In the genomic region with DNA sequence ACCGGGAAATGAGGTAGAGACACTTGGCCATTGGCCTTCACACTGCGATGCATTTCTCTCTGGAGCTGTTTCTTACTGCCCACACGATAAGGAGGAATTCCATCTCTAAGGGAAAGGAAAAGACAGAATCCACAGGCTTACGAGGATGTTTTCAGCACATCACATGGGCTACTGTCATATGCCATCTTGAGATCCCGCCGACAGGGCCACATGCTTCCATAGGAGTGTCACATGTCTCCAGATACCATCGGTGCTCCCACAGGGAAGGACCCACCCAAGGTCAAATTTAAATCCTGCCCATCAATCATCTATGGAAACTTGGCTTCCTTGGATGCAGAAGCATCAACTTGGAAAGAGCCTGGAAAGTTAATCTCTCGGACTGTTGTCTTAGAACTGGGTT, we compare ENCODE assay signal across 1 cellular context.
TF ChIP-seq lines count a peak whose summit lies in the region.

No MANE protein-coding gene starts in this region.

TF ChIP-seq in K562, 482 proteins besides CTCF, POLR2A, EP300 and RAD21:
- TF ChIP-seq, protein P1, sequence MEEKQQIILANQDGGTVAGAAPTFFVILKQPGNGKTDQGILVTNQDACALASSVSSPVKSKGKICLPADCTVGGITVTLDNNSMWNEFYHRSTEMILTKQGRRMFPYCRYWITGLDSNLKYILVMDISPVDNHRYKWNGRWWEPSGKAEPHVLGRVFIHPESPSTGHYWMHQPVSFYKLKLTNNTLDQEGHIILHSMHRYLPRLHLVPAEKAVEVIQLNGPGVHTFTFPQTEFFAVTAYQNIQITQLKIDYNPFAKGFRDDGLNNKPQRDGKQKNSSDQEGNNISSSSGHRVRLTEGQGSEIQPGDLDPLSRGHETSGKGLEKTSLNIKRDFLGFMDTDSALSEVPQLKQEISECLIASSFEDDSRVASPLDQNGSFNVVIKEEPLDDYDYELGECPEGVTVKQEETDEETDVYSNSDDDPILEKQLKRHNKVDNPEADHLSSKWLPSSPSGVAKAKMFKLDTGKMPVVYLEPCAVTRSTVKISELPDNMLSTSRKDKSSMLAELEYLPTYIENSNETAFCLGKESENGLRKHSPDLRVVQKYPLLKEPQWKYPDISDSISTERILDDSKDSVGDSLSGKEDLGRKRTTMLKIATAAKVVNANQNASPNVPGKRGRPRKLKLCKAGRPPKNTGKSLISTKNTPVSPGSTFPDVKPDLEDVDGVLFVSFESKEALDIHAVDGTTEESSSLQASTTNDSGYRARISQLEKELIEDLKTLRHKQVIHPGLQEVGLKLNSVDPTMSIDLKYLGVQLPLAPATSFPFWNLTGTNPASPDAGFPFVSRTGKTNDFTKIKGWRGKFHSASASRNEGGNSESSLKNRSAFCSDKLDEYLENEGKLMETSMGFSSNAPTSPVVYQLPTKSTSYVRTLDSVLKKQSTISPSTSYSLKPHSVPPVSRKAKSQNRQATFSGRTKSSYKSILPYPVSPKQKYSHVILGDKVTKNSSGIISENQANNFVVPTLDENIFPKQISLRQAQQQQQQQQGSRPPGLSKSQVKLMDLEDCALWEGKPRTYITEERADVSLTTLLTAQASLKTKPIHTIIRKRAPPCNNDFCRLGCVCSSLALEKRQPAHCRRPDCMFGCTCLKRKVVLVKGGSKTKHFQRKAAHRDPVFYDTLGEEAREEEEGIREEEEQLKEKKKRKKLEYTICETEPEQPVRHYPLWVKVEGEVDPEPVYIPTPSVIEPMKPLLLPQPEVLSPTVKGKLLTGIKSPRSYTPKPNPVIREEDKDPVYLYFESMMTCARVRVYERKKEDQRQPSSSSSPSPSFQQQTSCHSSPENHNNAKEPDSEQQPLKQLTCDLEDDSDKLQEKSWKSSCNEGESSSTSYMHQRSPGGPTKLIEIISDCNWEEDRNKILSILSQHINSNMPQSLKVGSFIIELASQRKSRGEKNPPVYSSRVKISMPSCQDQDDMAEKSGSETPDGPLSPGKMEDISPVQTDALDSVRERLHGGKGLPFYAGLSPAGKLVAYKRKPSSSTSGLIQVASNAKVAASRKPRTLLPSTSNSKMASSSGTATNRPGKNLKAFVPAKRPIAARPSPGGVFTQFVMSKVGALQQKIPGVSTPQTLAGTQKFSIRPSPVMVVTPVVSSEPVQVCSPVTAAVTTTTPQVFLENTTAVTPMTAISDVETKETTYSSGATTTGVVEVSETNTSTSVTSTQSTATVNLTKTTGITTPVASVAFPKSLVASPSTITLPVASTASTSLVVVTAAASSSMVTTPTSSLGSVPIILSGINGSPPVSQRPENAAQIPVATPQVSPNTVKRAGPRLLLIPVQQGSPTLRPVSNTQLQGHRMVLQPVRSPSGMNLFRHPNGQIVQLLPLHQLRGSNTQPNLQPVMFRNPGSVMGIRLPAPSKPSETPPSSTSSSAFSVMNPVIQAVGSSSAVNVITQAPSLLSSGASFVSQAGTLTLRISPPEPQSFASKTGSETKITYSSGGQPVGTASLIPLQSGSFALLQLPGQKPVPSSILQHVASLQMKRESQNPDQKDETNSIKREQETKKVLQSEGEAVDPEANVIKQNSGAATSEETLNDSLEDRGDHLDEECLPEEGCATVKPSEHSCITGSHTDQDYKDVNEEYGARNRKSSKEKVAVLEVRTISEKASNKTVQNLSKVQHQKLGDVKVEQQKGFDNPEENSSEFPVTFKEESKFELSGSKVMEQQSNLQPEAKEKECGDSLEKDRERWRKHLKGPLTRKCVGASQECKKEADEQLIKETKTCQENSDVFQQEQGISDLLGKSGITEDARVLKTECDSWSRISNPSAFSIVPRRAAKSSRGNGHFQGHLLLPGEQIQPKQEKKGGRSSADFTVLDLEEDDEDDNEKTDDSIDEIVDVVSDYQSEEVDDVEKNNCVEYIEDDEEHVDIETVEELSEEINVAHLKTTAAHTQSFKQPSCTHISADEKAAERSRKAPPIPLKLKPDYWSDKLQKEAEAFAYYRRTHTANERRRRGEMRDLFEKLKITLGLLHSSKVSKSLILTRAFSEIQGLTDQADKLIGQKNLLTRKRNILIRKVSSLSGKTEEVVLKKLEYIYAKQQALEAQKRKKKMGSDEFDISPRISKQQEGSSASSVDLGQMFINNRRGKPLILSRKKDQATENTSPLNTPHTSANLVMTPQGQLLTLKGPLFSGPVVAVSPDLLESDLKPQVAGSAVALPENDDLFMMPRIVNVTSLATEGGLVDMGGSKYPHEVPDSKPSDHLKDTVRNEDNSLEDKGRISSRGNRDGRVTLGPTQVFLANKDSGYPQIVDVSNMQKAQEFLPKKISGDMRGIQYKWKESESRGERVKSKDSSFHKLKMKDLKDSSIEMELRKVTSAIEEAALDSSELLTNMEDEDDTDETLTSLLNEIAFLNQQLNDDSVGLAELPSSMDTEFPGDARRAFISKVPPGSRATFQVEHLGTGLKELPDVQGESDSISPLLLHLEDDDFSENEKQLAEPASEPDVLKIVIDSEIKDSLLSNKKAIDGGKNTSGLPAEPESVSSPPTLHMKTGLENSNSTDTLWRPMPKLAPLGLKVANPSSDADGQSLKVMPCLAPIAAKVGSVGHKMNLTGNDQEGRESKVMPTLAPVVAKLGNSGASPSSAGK (IDR thresholded peaks at IDR 0.05) = 0 out of 2 replicates have a peak, but pooled peaks have one; percentile 26
- TF ChIP-seq, protein P2, sequence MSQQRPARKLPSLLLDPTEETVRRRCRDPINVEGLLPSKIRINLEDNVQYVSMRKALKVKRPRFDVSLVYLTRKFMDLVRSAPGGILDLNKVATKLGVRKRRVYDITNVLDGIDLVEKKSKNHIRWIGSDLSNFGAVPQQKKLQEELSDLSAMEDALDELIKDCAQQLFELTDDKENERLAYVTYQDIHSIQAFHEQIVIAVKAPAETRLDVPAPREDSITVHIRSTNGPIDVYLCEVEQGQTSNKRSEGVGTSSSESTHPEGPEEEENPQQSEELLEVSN (IDR thresholded peaks at IDR 0.05; ENCODE audit: borderline replicate concordance in 1 of 2, extremely low read depth in 1 of 2, insufficient read depth in 1 of 2, insufficient read length in 1 of 2, low read depth in 1 of 2, low read length in 1 of 2, poor library complexity in 1 of 2, severe bottlenecking in 1 of 2) = peak in 1 of 2 experiments; percentile 63
- TF ChIP-seq THRAP3 (IDR thresholded peaks at IDR 0.05; ENCODE audit: borderline replicate concordance) = no peak
